34 cellular contexts compared by ENCODE assay signal in the genomic region with DNA sequence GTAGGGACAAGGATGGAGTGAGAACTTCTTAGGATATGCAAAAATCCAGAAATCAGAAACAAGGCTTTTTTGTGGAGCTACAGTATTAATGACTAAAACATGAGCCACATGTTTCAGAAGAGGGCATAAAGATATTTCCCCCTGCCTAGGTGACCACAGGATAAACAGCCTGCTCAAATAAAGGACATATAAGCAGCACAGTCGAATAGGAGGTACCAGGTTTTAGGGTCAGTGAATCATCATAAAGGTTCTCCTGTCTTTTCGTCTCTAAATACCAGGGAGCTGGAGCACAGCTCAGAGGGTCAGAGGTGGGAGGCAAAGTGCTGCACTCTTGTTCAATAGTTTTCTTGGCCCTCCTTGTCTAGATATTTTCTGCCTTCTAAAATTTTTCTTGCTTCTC.
"Had no signal": no experiment of that assay in that cellular context is flagged by ENCODE, and none has a peak within 500 bp of the region (broad histone marks: within the 10 kb centered on the region; RNA-seq: fewer than 3 reads in every experiment).

No MANE protein-coding gene starts in this region.

- H3K4me3 ChIP-seq: MG63, PC-9 had no signal

- H2AFZ ChIP-seq: PC-9 had no signal

- DNase-seq: activated CD4-positive, alpha-beta memory T cell treated with anti-CD3 and anti-CD28 coated beads, Interleukin-2, amount 10 ng/mL, durations not matched to agents 7 days and 5 days; activated CD4-positive, alpha-beta T cell treated with anti-CD3 and anti-CD28 coated beads for 1 hour; activated CD4-positive, alpha-beta T cell treated with anti-CD3 and anti-CD28 coated beads for 48 hours; activated CD4-positive, CD25-positive, alpha-beta regulatory T cell; activated CD8-positive, alpha-beta memory T cell treated with anti-CD3 and anti-CD28 coated beads for 24 hours; activated CD8-positive, alpha-beta memory T cell treated with anti-CD3 and anti-CD28 coated beads, Interleukin-2, amount 10 ng/mL, durations not matched to agents 7 days and 5 days; activated CD8-positive, alpha-beta memory T cell treated with anti-CD3 and anti-CD28 coated beads, Interleukin-2, amount 50 U/mL, for 48 hours; activated effector memory CD4-positive, alpha-beta T cell treated with Interleukin-2 at 50 U/mL for 16 hours; activated naive CD4-positive, alpha-beta T cell treated with anti-CD3 and anti-CD28 coated beads, Interleukin-2, amount 10 ng/mL, durations not matched to agents 7 days and 5 days; activated naive CD8-positive, alpha-beta T cell treated with anti-CD3 and anti-CD28 coated beads for 36 hours; activated T-cell treated with anti-CD3 and anti-CD28 coated beads, Interleukin-2, amount 50 U/mL, for 48 hours; amniotic stem cell; aorta; brain microvascular endothelial cell; central memory CD4-positive, alpha-beta T cell; MG63; NCI-H1048; NCI-H1105 treated with DMSO at 0.1 percent for 48 hours; NCI-H1436; NCI-H1694; NCI-H1930; NCI-H2081 treated with DMSO at 0.1 percent for 48 hours; NCI-H510A; NCI-H526; NCI-H748 treated with DMSO at 0.1 percent for 48 hours; NK-92 treated with Interleukin-12 subunit alpha and Interleukin-12 subunit beta, amount 100 ng/mL, for 24 hours; PC-9; Right ventricle myocardium superior; SW 1271; T-helper 1 cell; T-helper 2 cell; T-helper 9 cell; WERI-Rb-1 had no signal

- H3K27ac Mint-ChIP-seq: activated CD4-positive, alpha-beta memory T cell treated with anti-CD3 and anti-CD28 coated beads, Interleukin-2, amount 10 ng/mL, durations not matched to agents 7 days and 5 days; activated CD8-positive, alpha-beta memory T cell treated with anti-CD3 and anti-CD28 coated beads, Interleukin-2, amount 10 ng/mL, durations not matched to agents 7 days and 5 days; activated naive CD4-positive, alpha-beta T cell treated with anti-CD3 and anti-CD28 coated beads, Interleukin-2, amount 10 ng/mL, durations not matched to agents 7 days and 5 days; activated naive CD8-positive, alpha-beta T cell treated with anti-CD3 and anti-CD28 coated beads for 36 hours had no signal

- H3K36me3 Mint-ChIP-seq: activated CD8-positive, alpha-beta memory T cell treated with anti-CD3 and anti-CD28 coated beads, Interleukin-2, amount 10 ng/mL, durations not matched to agents 7 days and 5 days; activated naive CD4-positive, alpha-beta T cell treated with anti-CD3 and anti-CD28 coated beads, Interleukin-2, amount 10 ng/mL, durations not matched to agents 7 days and 5 days; activated naive CD8-positive, alpha-beta T cell treated with anti-CD3 and anti-CD28 coated beads for 36 hours had no signal

- H3K4me2 ChIP-seq: PC-9 had no signal

- H3K27ac ChIP-seq: brain microvascular endothelial cell, PC-9, WERI-Rb-1 had no signal

- H3K4me3 Mint-ChIP-seq: activated CD4-positive, alpha-beta memory T cell treated with anti-CD3 and anti-CD28 coated beads, Interleukin-2, amount 10 ng/mL, durations not matched to agents 7 days and 5 days; activated CD8-positive, alpha-beta memory T cell treated with anti-CD3 and anti-CD28 coated beads, Interleukin-2, amount 10 ng/mL, durations not matched to agents 7 days and 5 days; activated naive CD4-positive, alpha-beta T cell treated with anti-CD3 and anti-CD28 coated beads, Interleukin-2, amount 10 ng/mL, durations not matched to agents 7 days and 5 days; activated naive CD8-positive, alpha-beta T cell treated with anti-CD3 and anti-CD28 coated beads for 36 hours had no signal

- H3K9me3 ChIP-seq: MG63 had no signal

- ATAC-seq: activated CD8-positive, alpha-beta memory T cell treated with anti-CD3 and anti-CD28 coated beads, Interleukin-2, amount 10 ng/mL, durations not matched to agents 7 days and 5 days had no signal

- H3K4me1 Mint-ChIP-seq: activated CD4-positive, alpha-beta memory T cell treated with anti-CD3 and anti-CD28 coated beads, Interleukin-2, amount 10 ng/mL, durations not matched to agents 7 days and 5 days; activated CD8-positive, alpha-beta memory T cell treated with anti-CD3 and anti-CD28 coated beads, Interleukin-2, amount 10 ng/mL, durations not matched to agents 7 days and 5 days; activated naive CD4-positive, alpha-beta T cell treated with anti-CD3 and anti-CD28 coated beads, Interleukin-2, amount 10 ng/mL, durations not matched to agents 7 days and 5 days; activated naive CD8-positive, alpha-beta T cell treated with anti-CD3 and anti-CD28 coated beads for 36 hours had no signal

- H3K36me3 ChIP-seq: brain microvascular endothelial cell, MG63, WERI-Rb-1 had no signal

- FAIRE-seq: RCC 7860 had no signal

- H3K27me3 Mint-ChIP-seq: activated CD4-positive, alpha-beta memory T cell treated with anti-CD3 and anti-CD28 coated beads, Interleukin-2, amount 10 ng/mL, durations not matched to agents 7 days and 5 days had no signal

- H3K27me3 ChIP-seq: brain microvascular endothelial cell, MG63 had no signal
